Comparison of ENCODE assay signal across 18 cellular contexts in genomic region chr10:116418394-116418793, GRCh38. TPM values are rescaled to one million over a fixed set of nuclear protein-coding genes. Genes with fewer than 3 reads are reported as not detected.
A peak's percentile ranks its signal among the peaks of the same experiment; 100 is the strongest.
DNase-seq lines count a peak whose midpoint lies in the region; ATAC-seq and TF ChIP-seq lines count a peak whose summit lies in the region.
"Had no signal": no experiment of that assay in that cellular context is flagged by ENCODE, and none has a peak within 500 bp of the region (broad histone marks: within the 10 kb centered on the region; RNA-seq: fewer than 3 reads in every experiment).

No MANE protein-coding gene starts in this region.

- H3K4me3 ChIP-seq in RWPE2 (ENCODE audit: severe bottlenecking) (no peak overlapping the region), epithelial cell of proximal tubule (ENCODE audit: low read depth, low read length) (no peak overlapping the region)
- H3K4me3 ChIP-seq: A549 had no signal

- peak; percentile 22; the same call in 1 of the 3 replicates for ATAC-seq in RWPE2 (ENCODE audit: low read depth)
- ATAC-seq in HG03045 (IDR thresholded peaks at IDR 0.05; ENCODE audit: unreplicated experiment): no peak
- ATAC-seq: A549 had no signal

- peaks cover 33% of the 10 kb centered on the region for H3K4me1 ChIP-seq in RWPE2 (ENCODE audit: insufficient read depth, poor library complexity, severe bottlenecking)
- H3K4me1 ChIP-seq: A549 had no signal

- H3K27ac ChIP-seq in RWPE2 (ENCODE audit: poor library complexity, severe bottlenecking): peak overlapping the region; percentile 71
- H3K27ac ChIP-seq: A549 had no signal

- TF ChIP-seq CTCF in RWPE2 (IDR thresholded peaks at IDR 0.05; ENCODE audit: poor library complexity, severe bottlenecking) (no peak), epithelial cell of proximal tubule (conservative IDR thresholded peaks at IDR 0.05; ENCODE audit: low read depth, low read length) (no peak)

- no peaks in the 10 kb centered on the region for H3K9me3 ChIP-seq in RWPE2 (ENCODE audit: severe bottlenecking)
- H3K9me3 ChIP-seq: A549 had no signal

- no peaks in the 10 kb centered on the region for H3K36me3 ChIP-seq in RWPE2 (ENCODE audit: low read depth)

- peak; percentile 26 for DNase-seq in Daoy (ENCODE audit: low read depth)
- no peak for DNase-seq in RWPE2 (ENCODE audit: low spot score)
- peak; percentile 13 for DNase-seq in epithelial cell of proximal tubule (ENCODE audit: low read depth)
- peak; percentile 48 for DNase-seq in myocyte (ENCODE audit: low read depth)
- no peak for DNase-seq in NCI-H128 (lab: John Stamatoyannopoulos, UW; ENCODE audit: unreplicated experiment)
- DNase-seq in SW 1271 (lab: John Stamatoyannopoulos, UW): no peak
- DNase-seq: COR-L47, EL, GOT3, HFFc6, NCI-H1105 treated with DMSO at 0.1 percent for 48 hours, NCI-H187, NCI-H345, NCI-H69, RPMI8226 had no signal

- H3K27me3 ChIP-seq in RWPE2 (ENCODE audit: insufficient read depth, poor library complexity, severe bottlenecking): no peaks in the 10 kb centered on the region

RNA-seq across cellular contexts. Expression of gene PNLIPRP3, which starts 9.3 kb away (rescaled TPM):
- total RNA-seq in Daoy (2014; rRNA removed; shearing (Covaris generic)): 0.17 TPM in 1 of 2 replicates, not detected in the other
- total RNA-seq in epithelial cell of proximal tubule (not detected in 2 replicates), myocyte (0.56 and 0.99 TPM in 2 replicates)
- polyA plus RNA-seq in myocyte (2012): 0.14 TPM
- total RNA-seq: HFFc6 had no signal
- polyA plus RNA-seq: A549, CD14-positive monocyte had no signal

Comparison
In these comparisons a context has a peak if more than half of its experiments do, and no peak if none do; other contexts are left out.
1. DNase-seq: peak in Daoy (single experiment), epithelial cell of proximal tubule (single experiment) and myocyte (single experiment); none in RWPE2 (single experiment), NCI-H128 (single experiment) and SW 1271 (0 of 2).